ENCODE assay signal across 11 cellular contexts in genomic region chr16:31113420-31114124, GRCh38. TPM values are rescaled to one million over a fixed set of nuclear protein-coding genes. Genes with fewer than 3 reads are reported as not detected.
A peak's percentile ranks its signal among the peaks of the same experiment; 100 is the strongest.
DNase-seq lines count a peak whose midpoint lies in the region; ATAC-seq, FAIRE-seq and TF ChIP-seq lines count a peak whose summit lies in the region.
"Had no signal": no experiment of that assay in that cellular context is flagged by ENCODE, and none has a peak within 500 bp of the region (broad histone marks: within the 10 kb centered on the region; RNA-seq: fewer than 3 reads in every experiment).

No MANE protein-coding gene starts in this region.

- H3K9me3 ChIP-seq in PC-3 (ENCODE audit: low read length) (no peaks in the 10 kb centered on the region), esophagus muscularis mucosa (no peaks in the 10 kb centered on the region)

- no peaks in the 10 kb centered on the region for H3K27me3 ChIP-seq in PC-3 (ENCODE audit: low read length)
- no peaks in the 10 kb centered on the region for H3K27me3 ChIP-seq in esophagus muscularis mucosa

- intact Hi-C loops in PC-3 (cut with micrococcal nuclease) = no loop called here
- intact Hi-C loops in esophagus muscularis mucosa (cut with DNase I) = no loop called here

- H3K4me3 ChIP-seq in PC-3 (ENCODE audit: low read length) (no peak overlapping the region), esophagus muscularis mucosa (no peak overlapping the region)

- H3K36me3 ChIP-seq in PC-3 (ENCODE audit: low read depth, low read length) (peaks cover 9% of the 10 kb centered on the region; the same call in 1 of the 2 replicates), esophagus muscularis mucosa (peaks cover 25 to 43% (median 40%) of the 10 kb centered on the region in 4 donors)

- peak; percentile 90 for FAIRE-seq in GM19239 (lab: Jason Lieb, UNC)

- no peak for TF ChIP-seq POLR2A in esophagus muscularis mucosa (IDR thresholded peaks at IDR 0.05; ENCODE audit: low read depth)

- H3K9me2 ChIP-seq in PC-3 (replicated peaks; ENCODE audit: low read length) = no peaks in the 10 kb centered on the region

- TF ChIP-seq CTCF in PC-3 (conservative IDR thresholded peaks at IDR 0.05; ENCODE audit: low read depth, low read length) (no peak), esophagus muscularis mucosa (IDR thresholded peaks at IDR 0.05) (no peak)

- H4K20me1 ChIP-seq in PC-3 (ENCODE audit: low read length) = no peaks in the 10 kb centered on the region; the same call in 1 of the 2 replicates

- TF ChIP-seq EP300 in esophagus muscularis mucosa (IDR thresholded peaks at IDR 0.05) = no peak

- H3K27ac ChIP-seq in PC-3 (ENCODE audit: low read length) (no peak overlapping the region), esophagus muscularis mucosa (replicated peaks in 1 of 4) (peak overlapping the region in 3 of 4 donors; percentile 32 to 55 (median 37))
- H3K27ac ChIP-seq: VCaP had no signal

- DNase-seq in GM19239 (ENCODE audit: insufficient read length, low spot score) = peak; percentile 63
- DNase-seq in PC-3 = peak; percentile 36
- DNase-seq in esophagus muscularis mucosa (ENCODE audit: extremely low spot score) = no peak
- peak; percentile 97 for DNase-seq in renal cortical epithelial cell (ENCODE audit: low read depth)
- no peak for DNase-seq in NCI-H2081 (lab: John Stamatoyannopoulos, UW)
- DNase-seq in DMS 273 (lab: John Stamatoyannopoulos, UW; ENCODE audit: unreplicated experiment) = no peak
- no peak for DNase-seq in G401 (ENCODE audit: low spot score)
- DNase-seq: NCI-H1417; stimulated activated CD4-positive, alpha-beta T cell treated with anti-CD3 and anti-CD28 coated beads, Interleukin-4, amount 100 ng/mL, for 4 hours had no signal

- WGBS in esophagus muscularis mucosa = 56% methylated on average over 2 of the region's 2 CpGs

- no TSS peak for BruUV-seq in PC-3 (replicated peaks; lab: Mats Ljungman, UMichigan)

- no peak overlapping the region for H2AFZ ChIP-seq in PC-3 (ENCODE audit: low read length)

- ATAC-seq in PC-3 (no peak), HG03439 (IDR thresholded peaks at IDR 0.05; ENCODE audit: unreplicated experiment) (no peak)

- H3K4me1 ChIP-seq in PC-3 (ENCODE audit: insufficient read depth, low read length) = peaks cover 22% of the 10 kb centered on the region
- H3K4me1 ChIP-seq in esophagus muscularis mucosa = peaks cover 28 to 45% (median 36%) of the 10 kb centered on the region in 4 donors

- H3K9ac ChIP-seq in PC-3 (ENCODE audit: low read length) = no peak overlapping the region

- peaks cover 24% of the 10 kb centered on the region for H3K79me2 ChIP-seq in PC-3 (ENCODE audit: low read length)

- in situ Hi-C loops in G401 (cut with HindIII; ENCODE audit: low sequenced_read_pairs) = no loop called here

- CTCF ChIA-PET in PC-3 (lab: Charles Lee) = interaction anchor here (1.7 kb wide), 1 partner anchor 28 kb away, joined by 5 read pairs; no protein-coding TSS in a partner anchor

- POLR2A ChIA-PET in PC-3 (lab: Charles Lee; ENCODE audit: unreplicated experiment) = no interaction called here

- H3K4me2 ChIP-seq in PC-3 (ENCODE audit: low read length) = no peak overlapping the region

- H3F3A ChIP-seq in PC-3 (ENCODE audit: low read length, unreplicated experiment) = no peaks in the 10 kb centered on the region

RNA-seq across cellular contexts. Expression of gene KAT8, which starts 3.9 kb away (rescaled TPM):
- 25.3 and 35.1 TPM in 2 replicates for total RNA-seq in PC-3 (2014; rRNA removed)
- total RNA-seq in esophagus muscularis mucosa = 10 to 100 TPM; 61.0 to 83.4 (median 72.6) TPM
- total RNA-seq in renal cortical epithelial cell = 33.5 and 45.1 TPM in 2 replicates
- 86.9 and 88.7 TPM in 2 replicates for total RNA-seq in G401 (2014; rRNA removed; shearing (Covaris generic))

RNA-seq across cellular contexts. Expression of gene BCKDK, which starts 5.4 kb away (rescaled TPM):
- 47.7 and 69.1 TPM in 2 replicates for total RNA-seq in PC-3 (2014; rRNA removed)
- 10 to 100 TPM; 34.1 to 73.7 (median 51.4) TPM for total RNA-seq in esophagus muscularis mucosa
- total RNA-seq in renal cortical epithelial cell = 13.9 and 44.5 TPM in 2 replicates
- total RNA-seq in G401 (2014; rRNA removed; shearing (Covaris generic)) = 52.5 and 55.3 TPM in 2 replicates

RNA-seq across cellular contexts. Expression of gene VKORC1, which starts 19.0 kb away (rescaled TPM):
- total RNA-seq in PC-3 (2014; rRNA removed) (105 and 127 TPM in 2 replicates), esophagus muscularis mucosa (100 to 1,000 TPM in 2 of 4 donors, 10 to 100 TPM in 2; 81.4 to 122 (median 108) TPM), renal cortical epithelial cell (89.1 and 128 TPM in 2 replicates)
- total RNA-seq in G401 (2014; rRNA removed; shearing (Covaris generic)) = 121 and 129 TPM in 2 replicates

RNA-seq across cellular contexts. Expression of gene PRSS8, which starts 22.0 kb away (rescaled TPM):
- total RNA-seq in PC-3 (2014; rRNA removed) = 18.0 and 23.4 TPM in 2 replicates
- total RNA-seq in esophagus muscularis mucosa = under 1 TPM in 1 of 4 donors, not detected in 3; 0.34 TPM
- 3.8 and 17.7 TPM in 2 replicates for total RNA-seq in renal cortical epithelial cell
- total RNA-seq in G401 (2014; rRNA removed; shearing (Covaris generic)) = 4.6 TPM in 1 of 2 replicates, not detected in the other

RNA-seq across cellular contexts. Expression of gene PRSS53, which starts 24.8 kb away (rescaled TPM):
- total RNA-seq in PC-3 (2014; rRNA removed) (3.8 and 5.8 TPM in 2 replicates), esophagus muscularis mucosa (1 to 10 TPM in 3 of 4 donors, under 1 TPM in 1; 0.83 to 2.3 (median 1.2) TPM), renal cortical epithelial cell (0.52 and 1.9 TPM in 2 replicates)
- 0.44 and 2.8 TPM in 2 replicates for total RNA-seq in G401 (2014; rRNA removed; shearing (Covaris generic))

Comparison
In these comparisons a context has a peak if more than half of its experiments do, and no peak if none do; other contexts are left out.
1. DNase-seq: peak in GM19239 (single experiment), PC-3 (single experiment) and renal cortical epithelial cell (single experiment); none in esophagus muscularis mucosa (single experiment), NCI-H2081 (0 of 2), DMS 273 (single experiment) and G401 (single experiment).